ENCODE assay signal across 1 cellular context in genomic region chr14:86575141-86575540, GRCh38.
TF ChIP-seq lines count a peak whose summit lies in the region.

No MANE protein-coding gene starts in this region.

TF ChIP-seq in SK-N-SH treated with all-trans-retinoic acid at 6 μM for 48 hours, 23 proteins besides CTCF, POLR2A, EP300 and RAD21 (continued from another document):
- TF ChIP-seq PATZ1 (CRISPR knock-in tag; IDR thresholded peaks at IDR 0.05; ENCODE audit: borderline replicate concordance) (no peak), TSHZ2 (CRISPR knock-in tag; IDR thresholded peaks at IDR 0.05) (no peak), ESRRG (CRISPR knock-in tag; IDR thresholded peaks at IDR 0.05) (no peak), OSR1 (CRISPR knock-in tag; IDR thresholded peaks at IDR 0.05) (no peak)
